Comparison of ENCODE assay signal across 11 cellular contexts in genomic region chr11:21257461-21257860, GRCh38.
"Had no signal": no experiment of that assay in that cellular context is flagged by ENCODE, and none has a peak within 500 bp of the region (broad histone marks: within the 10 kb centered on the region; RNA-seq: fewer than 3 reads in every experiment).

No MANE protein-coding gene starts in this region.

- H3K4me1 ChIP-seq: HAP-1 had no signal

- H2AFZ ChIP-seq: GM23248, GM23338 had no signal

- H3K4me2 ChIP-seq: GM23338 had no signal

- H3K4me3 Mint-ChIP-seq: GM23338, H9, HFFc6 had no signal

- H3K27ac ChIP-seq: GM23248 had no signal

- FAIRE-seq: H1, H54 had no signal

- H3K9ac ChIP-seq: GM23248 had no signal

- DNase-seq: GM23248, GOT3, H7, H9, HCEC 1CT, HFFc6 had no signal

- ATAC-seq: GM23338, HCT116 had no signal

- H3K9me3 ChIP-seq: HAP-1 had no signal

- H3K36me3 ChIP-seq: HAP-1 had no signal

- H3K4me3 ChIP-seq: GM23248, GM23338, HAP-1 had no signal

- H3K9me3 Mint-ChIP-seq: GM23338, H9 had no signal

- H3K27ac Mint-ChIP-seq: GM23338, H9, HFFc6 had no signal
